ENCODE assay signal across 1 cellular context in the genomic region with DNA sequence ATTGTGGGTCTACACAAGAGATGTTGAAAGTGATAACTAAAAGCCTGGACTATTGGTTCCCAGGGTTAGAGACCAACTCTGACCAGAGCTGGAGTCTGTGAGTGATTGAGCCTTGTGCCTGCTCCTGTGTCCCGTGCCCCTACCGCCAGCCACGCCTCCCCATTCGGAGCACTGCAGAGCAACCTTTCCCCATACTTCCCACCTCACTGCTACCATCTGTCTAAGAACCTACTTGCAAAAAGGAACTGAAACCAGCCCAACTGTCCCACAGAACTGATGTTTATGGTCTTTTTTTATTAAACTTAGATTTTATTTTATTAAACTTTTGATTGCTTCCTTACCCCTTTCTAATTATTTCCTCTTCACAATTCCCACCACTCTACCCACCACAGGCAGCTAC.
A peak's percentile ranks its signal among the peaks of the same experiment; 100 is the strongest.
TF ChIP-seq lines count a peak whose summit lies in the region.

No MANE protein-coding gene starts in this region.

TF ChIP-seq in GM12878, 131 proteins besides CTCF, POLR2A, EP300 and RAD21 (continued from another document):
- TF ChIP-seq, protein P1, sequence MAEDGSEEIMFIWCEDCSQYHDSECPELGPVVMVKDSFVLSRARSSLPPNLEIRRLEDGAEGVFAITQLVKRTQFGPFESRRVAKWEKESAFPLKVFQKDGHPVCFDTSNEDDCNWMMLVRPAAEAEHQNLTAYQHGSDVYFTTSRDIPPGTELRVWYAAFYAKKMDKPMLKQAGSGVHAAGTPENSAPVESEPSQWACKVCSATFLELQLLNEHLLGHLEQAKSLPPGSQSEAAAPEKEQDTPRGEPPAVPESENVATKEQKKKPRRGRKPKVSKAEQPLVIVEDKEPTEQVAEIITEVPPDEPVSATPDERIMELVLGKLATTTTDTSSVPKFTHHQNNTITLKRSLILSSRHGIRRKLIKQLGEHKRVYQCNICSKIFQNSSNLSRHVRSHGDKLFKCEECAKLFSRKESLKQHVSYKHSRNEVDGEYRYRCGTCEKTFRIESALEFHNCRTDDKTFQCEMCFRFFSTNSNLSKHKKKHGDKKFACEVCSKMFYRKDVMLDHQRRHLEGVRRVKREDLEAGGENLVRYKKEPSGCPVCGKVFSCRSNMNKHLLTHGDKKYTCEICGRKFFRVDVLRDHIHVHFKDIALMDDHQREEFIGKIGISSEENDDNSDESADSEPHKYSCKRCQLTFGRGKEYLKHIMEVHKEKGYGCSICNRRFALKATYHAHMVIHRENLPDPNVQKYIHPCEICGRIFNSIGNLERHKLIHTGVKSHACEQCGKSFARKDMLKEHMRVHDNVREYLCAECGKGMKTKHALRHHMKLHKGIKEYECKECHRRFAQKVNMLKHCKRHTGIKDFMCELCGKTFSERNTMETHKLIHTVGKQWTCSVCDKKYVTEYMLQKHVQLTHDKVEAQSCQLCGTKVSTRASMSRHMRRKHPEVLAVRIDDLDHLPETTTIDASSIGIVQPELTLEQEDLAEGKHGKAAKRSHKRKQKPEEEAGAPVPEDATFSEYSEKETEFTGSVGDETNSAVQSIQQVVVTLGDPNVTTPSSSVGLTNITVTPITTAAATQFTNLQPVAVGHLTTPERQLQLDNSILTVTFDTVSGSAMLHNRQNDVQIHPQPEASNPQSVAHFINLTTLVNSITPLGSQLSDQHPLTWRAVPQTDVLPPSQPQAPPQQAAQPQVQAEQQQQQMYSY (CRISPR knock-in tag; IDR thresholded peaks at IDR 0.05), result no peak
- TF ChIP-seq MEF2B (IDR thresholded peaks at IDR 0.05; ENCODE audit: partially characterized antibody, poor library complexity, severe bottlenecking) (no peak), SPI1 (IDR thresholded peaks at IDR 0.05; ENCODE audit: borderline replicate concordance, insufficient read depth, low read depth, low read length) (peak; percentile 94), RELA (IDR thresholded peaks at IDR 0.05; ENCODE audit: borderline replicate concordance, partially characterized antibody) (no peak), MTA2 (IDR thresholded peaks at IDR 0.05; ENCODE audit: low read depth) (peak; percentile 54; the same call in 1 of the 2 replicates), TAF1 (IDR thresholded peaks at IDR 0.05; ENCODE audit: borderline replicate concordance, low read depth, low read length) (no peak), BMI1 (IDR thresholded peaks at IDR 0.05; ENCODE audit: borderline replicate concordance) (no peak), RUNX3 (IDR thresholded peaks at IDR 0.05; ENCODE audit: low read length) (peak; percentile 40), ASH2L (IDR thresholded peaks at IDR 0.05; ENCODE audit: borderline replicate concordance, low read depth) (no peak), BHLHE40 (IDR thresholded peaks at IDR 0.05; ENCODE audit: borderline replicate concordance in 1 of 2, low read depth in 2 of 2, low read length in 1 of 2) (peak; percentile 49 to 78; a peak in 3 of 4 replicates), ZZZ3 (IDR thresholded peaks at IDR 0.05; ENCODE audit: control insufficient read depth, insufficient read length, low read depth) (no peak), DPF2 (IDR thresholded peaks at IDR 0.05) (peak; percentile 51), GATAD2B (conservative IDR thresholded peaks at IDR 0.05; ENCODE audit: low read depth) (no peak), EED (IDR thresholded peaks at IDR 0.05; ENCODE audit: low read depth) (0 out of 2 replicates have a peak, but pooled peaks have one; percentile 56), TBL1XR1 (IDR thresholded peaks at IDR 0.05; ENCODE audit: low read depth, low read length) (no peak), IRF4 (IDR thresholded peaks at IDR 0.05; ENCODE audit: low read depth, low read length) (peak; percentile 86), EZH2 (IDR thresholded peaks at IDR 0.05; ENCODE audit: borderline replicate concordance, control insufficient read depth, low read depth, low read length) (no peak), GABPA (IDR thresholded peaks at IDR 0.05; ENCODE audit: low read depth) (no peak), ZNF24 (IDR thresholded peaks at IDR 0.05) (no peak), YBX1 (IDR thresholded peaks at IDR 0.05) (no peak), ZNF217 (IDR thresholded peaks at IDR 0.05) (no peak), JUNB (IDR thresholded peaks at IDR 0.05) (no peak)
- TF ChIP-seq, protein P2, sequence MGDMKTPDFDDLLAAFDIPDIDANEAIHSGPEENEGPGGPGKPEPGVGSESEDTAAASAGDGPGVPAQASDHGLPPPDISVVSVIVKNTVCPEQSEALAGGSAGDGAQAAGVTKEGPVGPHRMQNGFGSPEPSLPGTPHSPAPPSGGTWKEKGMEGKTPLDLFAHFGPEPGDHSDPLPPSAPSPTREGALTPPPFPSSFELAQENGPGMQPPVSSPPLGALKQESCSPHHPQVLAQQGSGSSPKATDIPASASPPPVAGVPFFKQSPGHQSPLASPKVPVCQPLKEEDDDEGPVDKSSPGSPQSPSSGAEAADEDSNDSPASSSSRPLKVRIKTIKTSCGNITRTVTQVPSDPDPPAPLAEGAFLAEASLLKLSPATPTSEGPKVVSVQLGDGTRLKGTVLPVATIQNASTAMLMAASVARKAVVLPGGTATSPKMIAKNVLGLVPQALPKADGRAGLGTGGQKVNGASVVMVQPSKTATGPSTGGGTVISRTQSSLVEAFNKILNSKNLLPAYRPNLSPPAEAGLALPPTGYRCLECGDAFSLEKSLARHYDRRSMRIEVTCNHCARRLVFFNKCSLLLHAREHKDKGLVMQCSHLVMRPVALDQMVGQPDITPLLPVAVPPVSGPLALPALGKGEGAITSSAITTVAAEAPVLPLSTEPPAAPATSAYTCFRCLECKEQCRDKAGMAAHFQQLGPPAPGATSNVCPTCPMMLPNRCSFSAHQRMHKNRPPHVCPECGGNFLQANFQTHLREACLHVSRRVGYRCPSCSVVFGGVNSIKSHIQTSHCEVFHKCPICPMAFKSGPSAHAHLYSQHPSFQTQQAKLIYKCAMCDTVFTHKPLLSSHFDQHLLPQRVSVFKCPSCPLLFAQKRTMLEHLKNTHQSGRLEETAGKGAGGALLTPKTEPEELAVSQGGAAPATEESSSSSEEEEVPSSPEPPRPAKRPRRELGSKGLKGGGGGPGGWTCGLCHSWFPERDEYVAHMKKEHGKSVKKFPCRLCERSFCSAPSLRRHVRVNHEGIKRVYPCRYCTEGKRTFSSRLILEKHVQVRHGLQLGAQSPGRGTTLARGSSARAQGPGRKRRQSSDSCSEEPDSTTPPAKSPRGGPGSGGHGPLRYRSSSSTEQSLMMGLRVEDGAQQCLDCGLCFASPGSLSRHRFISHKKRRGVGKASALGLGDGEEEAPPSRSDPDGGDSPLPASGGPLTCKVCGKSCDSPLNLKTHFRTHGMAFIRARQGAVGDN (IDR thresholded peaks at IDR 0.05), result no peak
- TF ChIP-seq, protein P3, sequence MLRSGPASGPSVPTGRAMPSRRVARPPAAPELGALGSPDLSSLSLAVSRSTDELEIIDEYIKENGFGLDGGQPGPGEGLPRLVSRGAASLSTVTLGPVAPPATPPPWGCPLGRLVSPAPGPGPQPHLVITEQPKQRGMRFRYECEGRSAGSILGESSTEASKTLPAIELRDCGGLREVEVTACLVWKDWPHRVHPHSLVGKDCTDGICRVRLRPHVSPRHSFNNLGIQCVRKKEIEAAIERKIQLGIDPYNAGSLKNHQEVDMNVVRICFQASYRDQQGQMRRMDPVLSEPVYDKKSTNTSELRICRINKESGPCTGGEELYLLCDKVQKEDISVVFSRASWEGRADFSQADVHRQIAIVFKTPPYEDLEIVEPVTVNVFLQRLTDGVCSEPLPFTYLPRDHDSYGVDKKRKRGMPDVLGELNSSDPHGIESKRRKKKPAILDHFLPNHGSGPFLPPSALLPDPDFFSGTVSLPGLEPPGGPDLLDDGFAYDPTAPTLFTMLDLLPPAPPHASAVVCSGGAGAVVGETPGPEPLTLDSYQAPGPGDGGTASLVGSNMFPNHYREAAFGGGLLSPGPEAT (IDR thresholded peaks at IDR 0.05; ENCODE audit: low read depth), result peak; percentile 27; the same call in 1 of the 2 replicates
- TF ChIP-seq, protein P4, sequence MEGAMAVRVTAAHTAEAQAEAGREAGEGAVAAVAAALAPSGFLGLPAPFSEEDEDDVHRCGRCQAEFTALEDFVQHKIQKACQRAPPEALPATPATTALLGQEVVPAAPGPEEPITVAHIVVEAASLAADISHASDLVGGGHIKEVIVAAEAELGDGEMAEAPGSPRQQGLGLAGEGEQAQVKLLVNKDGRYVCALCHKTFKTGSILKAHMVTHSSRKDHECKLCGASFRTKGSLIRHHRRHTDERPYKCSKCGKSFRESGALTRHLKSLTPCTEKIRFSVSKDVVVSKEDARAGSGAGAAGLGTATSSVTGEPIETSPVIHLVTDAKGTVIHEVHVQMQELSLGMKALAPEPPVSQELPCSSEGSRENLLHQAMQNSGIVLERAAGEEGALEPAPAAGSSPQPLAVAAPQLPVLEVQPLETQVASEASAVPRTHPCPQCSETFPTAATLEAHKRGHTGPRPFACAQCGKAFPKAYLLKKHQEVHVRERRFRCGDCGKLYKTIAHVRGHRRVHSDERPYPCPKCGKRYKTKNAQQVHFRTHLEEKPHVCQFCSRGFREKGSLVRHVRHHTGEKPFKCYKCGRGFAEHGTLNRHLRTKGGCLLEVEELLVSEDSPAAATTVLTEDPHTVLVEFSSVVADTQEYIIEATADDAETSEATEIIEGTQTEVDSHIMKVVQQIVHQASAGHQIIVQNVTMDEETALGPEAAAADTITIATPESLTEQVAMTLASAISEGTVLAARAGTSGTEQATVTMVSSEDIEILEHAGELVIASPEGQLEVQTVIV (IDR thresholded peaks at IDR 0.05; ENCODE audit: borderline replicate concordance, partially characterized antibody), result no peak
TF ChIP-seq in GM12878: peak in this region for 10.
